11 cellular contexts compared by ENCODE assay signal in the genomic region with DNA sequence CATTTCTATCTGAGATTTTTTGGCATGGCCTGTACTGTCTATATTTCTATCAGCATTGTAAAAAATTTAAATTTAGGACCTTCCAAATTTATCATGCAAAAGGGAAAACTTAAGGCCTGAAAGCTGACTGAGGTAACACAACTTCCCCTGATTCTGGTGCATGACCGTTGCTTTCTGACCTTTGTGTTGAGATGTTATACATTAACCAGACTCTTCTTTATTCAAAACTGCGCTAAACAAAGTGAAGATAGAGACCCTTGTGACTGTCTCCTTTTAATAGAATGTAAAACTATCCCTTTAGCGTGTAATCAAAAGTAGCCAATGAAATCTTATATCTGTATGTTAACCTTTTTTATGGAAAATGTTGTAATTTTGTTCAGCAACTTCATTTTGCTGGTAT. TPM values are rescaled to one million over a fixed set of nuclear protein-coding genes. Genes with fewer than 3 reads are reported as not detected.
"Had no signal": no experiment of that assay in that cellular context is flagged by ENCODE, and none has a peak within 500 bp of the region (broad histone marks: within the 10 kb centered on the region; RNA-seq: fewer than 3 reads in every experiment).

No MANE protein-coding gene starts in this region.

RNA-seq across cellular contexts. Expression of a gene that starts 1.9 kb away (rescaled TPM):
- total RNA-seq: OCI-LY7, PC-3, PC-9, Peyer's patch, Right ventricle myocardium inferior, Right ventricle myocardium superior, RPMI7951, SJCRH30, SJSA1, SK-MEL-5 had no signal
- polyA plus RNA-seq: SK-N-SH had no signal
